In the genomic region with DNA sequence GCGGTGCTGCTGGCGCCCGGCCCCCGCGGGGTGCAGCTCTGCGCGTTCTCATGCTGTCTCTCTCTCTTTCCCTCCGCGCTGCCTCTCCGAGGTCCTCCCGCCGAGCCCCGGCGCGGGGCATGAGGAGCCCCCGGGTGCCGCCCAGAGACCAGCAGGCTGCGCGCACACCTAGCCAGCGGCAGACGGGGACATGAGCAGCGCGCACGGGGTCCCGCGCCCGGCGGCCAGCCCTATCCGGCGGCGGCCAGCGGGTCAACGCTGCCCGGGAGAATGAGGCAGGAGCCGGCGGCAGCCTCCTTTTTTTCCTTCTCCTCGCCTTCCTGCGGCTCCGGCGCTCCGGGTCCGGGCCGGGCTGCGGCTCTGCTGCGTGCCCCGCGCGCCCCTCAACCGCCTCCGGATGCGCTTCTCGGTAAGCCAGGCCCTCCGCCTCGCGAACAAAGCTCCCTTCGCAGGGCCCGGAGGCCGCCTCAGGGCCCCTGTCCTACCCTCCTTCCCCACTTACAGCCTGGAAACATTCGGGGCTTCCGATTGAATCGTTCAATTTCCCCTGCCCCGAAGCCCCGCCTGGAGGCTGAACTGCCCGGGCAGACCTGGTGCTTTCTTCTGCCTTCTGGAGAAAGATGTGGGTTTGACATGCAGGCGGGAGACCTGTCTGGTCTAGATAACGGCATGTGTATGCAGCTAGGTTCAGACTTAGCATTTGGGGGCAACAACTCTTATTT, we compare ENCODE assay signal across 1 cellular context.
TF ChIP-seq lines count a peak whose summit lies in the region.

A gene (plus strand): TSS at position 64 of the 722 bp plus-strand sequence.

TF ChIP-seq in GM23338, 12 proteins besides CTCF, POLR2A, EP300 and RAD21 (continued from another document):
- TF ChIP-seq, protein P1, sequence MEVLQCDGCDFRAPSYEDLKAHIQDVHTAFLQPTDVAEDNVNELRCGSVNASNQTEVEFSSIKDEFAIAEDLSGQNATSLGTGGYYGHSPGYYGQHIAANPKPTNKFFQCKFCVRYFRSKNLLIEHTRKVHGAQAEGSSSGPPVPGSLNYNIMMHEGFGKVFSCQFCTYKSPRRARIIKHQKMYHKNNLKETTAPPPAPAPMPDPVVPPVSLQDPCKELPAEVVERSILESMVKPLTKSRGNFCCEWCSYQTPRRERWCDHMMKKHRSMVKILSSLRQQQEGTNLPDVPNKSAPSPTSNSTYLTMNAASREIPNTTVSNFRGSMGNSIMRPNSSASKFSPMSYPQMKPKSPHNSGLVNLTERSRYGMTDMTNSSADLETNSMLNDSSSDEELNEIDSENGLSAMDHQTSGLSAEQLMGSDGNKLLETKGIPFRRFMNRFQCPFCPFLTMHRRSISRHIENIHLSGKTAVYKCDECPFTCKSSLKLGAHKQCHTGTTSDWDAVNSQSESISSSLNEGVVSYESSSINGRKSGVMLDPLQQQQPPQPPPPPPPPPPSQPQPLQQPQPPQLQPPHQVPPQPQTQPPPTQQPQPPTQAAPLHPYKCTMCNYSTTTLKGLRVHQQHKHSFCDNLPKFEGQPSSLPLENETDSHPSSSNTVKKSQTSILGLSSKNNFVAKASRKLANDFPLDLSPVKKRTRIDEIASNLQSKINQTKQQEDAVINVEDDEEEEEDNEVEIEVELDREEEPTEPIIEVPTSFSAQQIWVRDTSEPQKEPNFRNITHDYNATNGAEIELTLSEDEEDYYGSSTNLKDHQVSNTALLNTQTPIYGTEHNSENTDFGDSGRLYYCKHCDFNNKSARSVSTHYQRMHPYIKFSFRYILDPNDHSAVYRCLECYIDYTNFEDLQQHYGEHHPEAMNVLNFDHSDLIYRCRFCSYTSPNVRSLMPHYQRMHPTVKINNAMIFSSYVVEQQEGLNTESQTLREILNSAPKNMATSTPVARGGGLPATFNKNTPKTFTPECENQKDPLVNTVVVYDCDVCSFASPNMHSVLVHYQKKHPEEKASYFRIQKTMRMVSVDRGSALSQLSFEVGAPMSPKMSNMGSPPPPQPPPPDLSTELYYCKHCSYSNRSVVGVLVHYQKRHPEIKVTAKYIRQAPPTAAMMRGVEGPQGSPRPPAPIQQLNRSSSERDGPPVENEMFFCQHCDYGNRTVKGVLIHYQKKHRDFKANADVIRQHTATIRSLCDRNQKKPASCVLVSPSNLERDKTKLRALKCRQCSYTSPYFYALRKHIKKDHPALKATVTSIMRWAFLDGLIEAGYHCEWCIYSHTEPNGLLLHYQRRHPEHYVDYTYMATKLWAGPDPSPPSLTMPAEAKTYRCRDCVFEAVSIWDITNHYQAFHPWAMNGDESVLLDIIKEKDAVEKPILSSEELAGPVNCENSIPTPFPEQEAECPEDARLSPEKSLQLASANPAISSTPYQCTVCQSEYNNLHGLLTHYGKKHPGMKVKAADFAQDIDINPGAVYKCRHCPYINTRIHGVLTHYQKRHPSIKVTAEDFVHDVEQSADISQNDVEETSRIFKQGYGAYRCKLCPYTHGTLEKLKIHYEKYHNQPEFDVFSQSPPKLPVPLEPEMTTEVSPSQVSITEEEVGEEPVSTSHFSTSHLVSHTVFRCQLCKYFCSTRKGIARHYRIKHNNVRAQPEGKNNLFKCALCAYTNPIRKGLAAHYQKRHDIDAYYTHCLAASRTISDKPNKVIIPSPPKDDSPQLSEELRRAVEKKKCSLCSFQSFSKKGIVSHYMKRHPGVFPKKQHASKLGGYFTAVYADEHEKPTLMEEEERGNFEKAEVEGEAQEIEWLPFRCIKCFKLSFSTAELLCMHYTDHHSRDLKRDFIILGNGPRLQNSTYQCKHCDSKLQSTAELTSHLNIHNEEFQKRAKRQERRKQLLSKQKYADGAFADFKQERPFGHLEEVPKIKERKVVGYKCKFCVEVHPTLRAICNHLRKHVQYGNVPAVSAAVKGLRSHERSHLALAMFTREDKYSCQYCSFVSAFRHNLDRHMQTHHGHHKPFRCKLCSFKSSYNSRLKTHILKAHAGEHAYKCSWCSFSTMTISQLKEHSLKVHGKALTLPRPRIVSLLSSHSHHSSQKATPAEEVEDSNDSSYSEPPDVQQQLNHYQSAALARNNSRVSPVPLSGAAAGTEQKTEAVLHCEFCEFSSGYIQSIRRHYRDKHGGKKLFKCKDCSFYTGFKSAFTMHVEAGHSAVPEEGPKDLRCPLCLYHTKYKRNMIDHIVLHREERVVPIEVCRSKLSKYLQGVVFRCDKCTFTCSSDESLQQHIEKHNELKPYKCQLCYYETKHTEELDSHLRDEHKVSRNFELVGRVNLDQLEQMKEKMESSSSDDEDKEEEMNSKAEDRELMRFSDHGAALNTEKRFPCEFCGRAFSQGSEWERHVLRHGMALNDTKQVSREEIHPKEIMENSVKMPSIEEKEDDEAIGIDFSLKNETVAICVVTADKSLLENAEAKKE (CRISPR knock-in tag; IDR thresholded peaks at IDR 0.05), result no peak
TF ChIP-seq in GM23338: peak in this region for 1.
